Comparison of ENCODE assay signal across 24 cellular contexts in the genomic region with DNA sequence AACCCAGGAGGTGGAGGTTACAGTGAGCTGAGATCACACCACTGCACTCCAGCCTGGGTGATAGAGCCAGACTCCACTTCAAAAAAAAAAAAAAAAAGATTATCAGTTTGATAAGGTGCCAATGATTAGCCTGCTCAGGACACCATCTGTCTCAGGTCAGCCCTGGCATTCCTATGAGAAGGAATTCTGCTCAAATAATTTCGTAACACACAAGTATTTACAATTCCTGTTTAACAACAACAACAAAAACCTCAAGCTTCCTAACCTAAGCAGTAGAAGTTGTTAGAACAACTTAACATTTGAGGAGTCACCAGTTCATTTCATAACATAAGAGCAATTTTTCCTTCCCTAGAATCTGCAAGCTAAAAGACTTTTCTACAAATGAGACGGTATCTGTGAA.
"Had no signal": no experiment of that assay in that cellular context is flagged by ENCODE, and none has a peak within 500 bp of the region (broad histone marks: within the 10 kb centered on the region; RNA-seq: fewer than 3 reads in every experiment).

No MANE protein-coding gene starts in this region.

- H3K4me3 ChIP-seq: adrenal gland, ascending aorta, esophagus muscularis mucosa, left lung, lower lobe of right lung, neural progenitor cell, right atrium auricular region, suprapubic skin, tibial artery had no signal

- H3K9me3 ChIP-seq: adrenal gland, ascending aorta, esophagus muscularis mucosa, left lung, lower lobe of right lung, right atrium auricular region, suprapubic skin, tibial artery had no signal

- H3K4me1 Mint-ChIP-seq: activated naive CD8-positive, alpha-beta T cell treated with anti-CD3 and anti-CD28 coated beads for 36 hours; natural killer cell had no signal

- H2AFZ ChIP-seq: neural progenitor cell had no signal

- H3K4me2 ChIP-seq: neural progenitor cell had no signal

- ATAC-seq: activated CD4-positive, CD25-positive, alpha-beta regulatory T cell treated with anti-CD3 and anti-CD28 coated beads, Interleukin-2, amount 50 U/mL, for 24 hours; left lung; lower lobe of right lung; natural killer cell had no signal

- H3K27me3 ChIP-seq: adrenal gland, ascending aorta, esophagus muscularis mucosa, left lung, neural progenitor cell, right atrium auricular region, suprapubic skin, tibial artery had no signal

- H3K27ac Mint-ChIP-seq: activated naive CD4-positive, alpha-beta T cell treated with anti-CD3 and anti-CD28 coated beads for 36 hours; activated naive CD8-positive, alpha-beta T cell treated with anti-CD3 and anti-CD28 coated beads for 36 hours; natural killer cell; neural progenitor cell had no signal

- H3K4me3 Mint-ChIP-seq: activated naive CD4-positive, alpha-beta T cell treated with anti-CD3 and anti-CD28 coated beads for 36 hours; activated naive CD8-positive, alpha-beta T cell treated with anti-CD3 and anti-CD28 coated beads for 36 hours; brain; natural killer cell; neural progenitor cell had no signal

- DNase-seq: activated CD4-positive, alpha-beta T cell treated with anti-CD3 and anti-CD28 coated beads for 48 hours; activated CD4-positive, alpha-beta T cell treated with anti-CD3 and anti-CD28 coated beads, Interleukin-2, amount 50 U/mL, for 48 hours; activated CD8-positive, alpha-beta memory T cell treated with anti-CD3 and anti-CD28 coated beads for 24 hours; activated effector memory CD4-positive, alpha-beta T cell treated with anti-CD3 and anti-CD28 coated beads, Interleukin-2, amount 50 U/mL, for 16 hours; activated naive CD4-positive, alpha-beta T cell treated with anti-CD3 and anti-CD28 coated beads for 36 hours; activated naive CD8-positive, alpha-beta T cell treated with anti-CD3 and anti-CD28 coated beads for 36 hours; cortex of kidney; foreskin melanocyte; left lung; lower lobe of right lung; mesenchymal stem cell; natural killer cell; occipital lobe; stimulated activated naive CD4-positive, alpha-beta T cell; tibial artery had no signal

- H3K27ac ChIP-seq: ascending aorta, esophagus muscularis mucosa, left lung, lower lobe of right lung, neural progenitor cell, right atrium auricular region, suprapubic skin, tibial artery, VCaP had no signal

- H3K36me3 ChIP-seq: adrenal gland, ascending aorta, left lung, lower lobe of right lung, neural progenitor cell, right atrium auricular region, suprapubic skin had no signal

- H3K36me3 Mint-ChIP-seq: activated naive CD8-positive, alpha-beta T cell treated with anti-CD3 and anti-CD28 coated beads for 36 hours; natural killer cell had no signal

- H3K27me3 Mint-ChIP-seq: activated naive CD8-positive, alpha-beta T cell treated with anti-CD3 and anti-CD28 coated beads for 36 hours; brain had no signal

- H3K9ac ChIP-seq: neural progenitor cell had no signal

- H3K9me3 Mint-ChIP-seq: activated naive CD4-positive, alpha-beta T cell treated with anti-CD3 and anti-CD28 coated beads for 36 hours; natural killer cell; neural progenitor cell had no signal
